Comparison of ENCODE assay signal across 1 cellular context in genomic region chr9:113875917-113876805, GRCh38.
TF ChIP-seq lines count a peak whose summit lies in the region.

A gene with protein sequence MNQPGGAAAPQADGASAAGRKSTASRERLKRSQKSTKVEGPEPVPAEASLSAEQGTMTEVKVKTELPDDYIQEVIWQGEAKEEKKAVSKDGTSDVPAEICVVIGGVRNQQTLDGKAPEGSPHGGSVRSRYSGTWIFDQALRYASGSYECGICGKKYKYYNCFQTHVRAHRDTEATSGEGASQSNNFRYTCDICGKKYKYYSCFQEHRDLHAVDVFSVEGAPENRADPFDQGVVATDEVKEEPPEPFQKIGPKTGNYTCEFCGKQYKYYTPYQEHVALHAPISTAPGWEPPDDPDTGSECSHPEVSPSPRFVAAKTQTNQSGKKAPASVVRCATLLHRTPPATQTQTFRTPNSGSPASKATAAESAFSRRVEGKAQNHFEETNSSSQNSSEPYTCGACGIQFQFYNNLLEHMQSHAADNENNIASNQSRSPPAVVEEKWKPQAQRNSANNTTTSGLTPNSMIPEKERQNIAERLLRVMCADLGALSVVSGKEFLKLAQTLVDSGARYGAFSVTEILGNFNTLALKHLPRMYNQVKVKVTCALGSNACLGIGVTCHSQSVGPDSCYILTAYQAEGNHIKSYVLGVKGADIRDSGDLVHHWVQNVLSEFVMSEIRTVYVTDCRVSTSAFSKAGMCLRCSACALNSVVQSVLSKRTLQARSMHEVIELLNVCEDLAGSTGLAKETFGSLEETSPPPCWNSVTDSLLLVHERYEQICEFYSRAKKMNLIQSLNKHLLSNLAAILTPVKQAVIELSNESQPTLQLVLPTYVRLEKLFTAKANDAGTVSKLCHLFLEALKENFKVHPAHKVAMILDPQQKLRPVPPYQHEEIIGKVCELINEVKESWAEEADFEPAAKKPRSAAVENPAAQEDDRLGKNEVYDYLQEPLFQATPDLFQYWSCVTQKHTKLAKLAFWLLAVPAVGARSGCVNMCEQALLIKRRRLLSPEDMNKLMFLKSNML (plus strand): TSS chr9:113876309. CDS start chr9:113876381, 72 bp downstream.

TF ChIP-seq in HepG2, 621 proteins besides CTCF, POLR2A, EP300 and RAD21 (continued from another document):
- TF ChIP-seq, protein P1, sequence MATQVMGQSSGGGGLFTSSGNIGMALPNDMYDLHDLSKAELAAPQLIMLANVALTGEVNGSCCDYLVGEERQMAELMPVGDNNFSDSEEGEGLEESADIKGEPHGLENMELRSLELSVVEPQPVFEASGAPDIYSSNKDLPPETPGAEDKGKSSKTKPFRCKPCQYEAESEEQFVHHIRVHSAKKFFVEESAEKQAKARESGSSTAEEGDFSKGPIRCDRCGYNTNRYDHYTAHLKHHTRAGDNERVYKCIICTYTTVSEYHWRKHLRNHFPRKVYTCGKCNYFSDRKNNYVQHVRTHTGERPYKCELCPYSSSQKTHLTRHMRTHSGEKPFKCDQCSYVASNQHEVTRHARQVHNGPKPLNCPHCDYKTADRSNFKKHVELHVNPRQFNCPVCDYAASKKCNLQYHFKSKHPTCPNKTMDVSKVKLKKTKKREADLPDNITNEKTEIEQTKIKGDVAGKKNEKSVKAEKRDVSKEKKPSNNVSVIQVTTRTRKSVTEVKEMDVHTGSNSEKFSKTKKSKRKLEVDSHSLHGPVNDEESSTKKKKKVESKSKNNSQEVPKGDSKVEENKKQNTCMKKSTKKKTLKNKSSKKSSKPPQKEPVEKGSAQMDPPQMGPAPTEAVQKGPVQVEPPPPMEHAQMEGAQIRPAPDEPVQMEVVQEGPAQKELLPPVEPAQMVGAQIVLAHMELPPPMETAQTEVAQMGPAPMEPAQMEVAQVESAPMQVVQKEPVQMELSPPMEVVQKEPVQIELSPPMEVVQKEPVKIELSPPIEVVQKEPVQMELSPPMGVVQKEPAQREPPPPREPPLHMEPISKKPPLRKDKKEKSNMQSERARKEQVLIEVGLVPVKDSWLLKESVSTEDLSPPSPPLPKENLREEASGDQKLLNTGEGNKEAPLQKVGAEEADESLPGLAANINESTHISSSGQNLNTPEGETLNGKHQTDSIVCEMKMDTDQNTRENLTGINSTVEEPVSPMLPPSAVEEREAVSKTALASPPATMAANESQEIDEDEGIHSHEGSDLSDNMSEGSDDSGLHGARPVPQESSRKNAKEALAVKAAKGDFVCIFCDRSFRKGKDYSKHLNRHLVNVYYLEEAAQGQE (IDR thresholded peaks at IDR 0.05; ENCODE audit: borderline replicate concordance in 1 of 2, low read depth in 1 of 2, low read length in 2 of 2) = no peak
